ENCODE assay signal across 1 cellular context in genomic region chr6:161406633-161407032, GRCh38.
TF ChIP-seq lines count a peak whose summit lies in the region.

No MANE protein-coding gene starts in this region.

TF ChIP-seq in K562, 482 proteins besides CTCF, POLR2A, EP300 and RAD21 (continued from another document and continues in another):
- TF ChIP-seq ATF3 (IDR thresholded peaks at IDR 0.05) = peak; percentile 70
- TF ChIP-seq ATF3 (CRISPR knock-in tag; conservative IDR thresholded peaks at IDR 0.05) = no peak
- no peak for TF ChIP-seq ZBTB17 (CRISPR knock-in tag; IDR thresholded peaks at IDR 0.05)
- no peak for TF ChIP-seq HBP1 (CRISPR knock-in tag; IDR thresholded peaks at IDR 0.05)
- TF ChIP-seq ZNF174 (CRISPR knock-in tag; IDR thresholded peaks at IDR 0.05) = no peak
- no peak for TF ChIP-seq CREB1 (IDR thresholded peaks at IDR 0.05)
- TF ChIP-seq CREB1 (CRISPR knock-in tag; IDR thresholded peaks at IDR 0.05) = no peak
- TF ChIP-seq MEIS2 (IDR thresholded peaks at IDR 0.05; ENCODE audit: partially characterized antibody) = peak; percentile 91
- TF ChIP-seq HDAC3 (IDR thresholded peaks at IDR 0.05; ENCODE audit: borderline replicate concordance, partially characterized antibody) = no peak
- TF ChIP-seq JUND (IDR thresholded peaks at IDR 0.05; ENCODE audit: borderline replicate concordance, low read depth, low read length) = no peak
- peak; percentile 46; the same call in 2 of the 3 replicates for TF ChIP-seq JUND (tag; IDR thresholded peaks at IDR 0.05; ENCODE audit: borderline replicate concordance, low read depth, low read length)
- TF ChIP-seq KLF6 (CRISPR knock-in tag; IDR thresholded peaks at IDR 0.05; ENCODE audit: borderline replicate concordance) = no peak
- TF ChIP-seq HDAC2 (IDR thresholded peaks at IDR 0.05) = peak; percentile 99
- no peak for TF ChIP-seq ZNF311 (CRISPR knock-in tag; IDR thresholded peaks at IDR 0.05)
- no peak for TF ChIP-seq MGA (IDR thresholded peaks at IDR 0.05)
- peak in 1 of 2 experiments; percentile 66; a peak in 1 of 4 replicates for TF ChIP-seq MLLT1 (IDR thresholded peaks at IDR 0.05)
- TF ChIP-seq BCLAF1 (IDR thresholded peaks at IDR 0.05; ENCODE audit: borderline replicate concordance in 1 of 2, control insufficient read depth in 1 of 2, low read depth in 2 of 2, low read length in 1 of 2) = no peak
- no peak for TF ChIP-seq SLC30A9 (CRISPR knock-in tag; IDR thresholded peaks at IDR 0.05)
- TF ChIP-seq ZNF3 (CRISPR knock-in tag; IDR thresholded peaks at IDR 0.05) = no peak
- TF ChIP-seq CBFA2T2 (conservative IDR thresholded peaks at IDR 0.05) = 0 out of 2 replicates have a peak, but pooled peaks have one; percentile 26
- no peak for TF ChIP-seq RBM17 (IDR thresholded peaks at IDR 0.05; ENCODE audit: borderline replicate concordance, low read depth, low read length)
- peak; percentile 84 for TF ChIP-seq CEBPB (tag; IDR thresholded peaks at IDR 0.05)
- TF ChIP-seq ATF6 (CRISPR knock-in tag; IDR thresholded peaks at IDR 0.05) = no peak
- no peak for TF ChIP-seq U2AF2 (optimal IDR thresholded peaks at IDR 0.05; ENCODE audit: low read depth, low read length)
- TF ChIP-seq C11orf30 (IDR thresholded peaks at IDR 0.05; ENCODE audit: low read depth) = peak; percentile 66; the same call in 1 of the 2 replicates
- TF ChIP-seq MNT (conservative IDR thresholded peaks at IDR 0.05) = peak in 1 of 2 experiments; percentile 62; a peak in 2 of 4 replicates
- no peak for TF ChIP-seq ZNF408 (CRISPR knock-in tag; IDR thresholded peaks at IDR 0.05; ENCODE audit: low read depth)
- no peak for TF ChIP-seq NFE2L1 (tag; IDR thresholded peaks at IDR 0.05; ENCODE audit: borderline replicate concordance, low read depth)
- no peak for TF ChIP-seq ZNF740 (CRISPR knock-in tag; IDR thresholded peaks at IDR 0.05)
- TF ChIP-seq ZNF740 (tag; IDR thresholded peaks at IDR 0.05) = no peak
- TF ChIP-seq TEAD2 (tag; IDR thresholded peaks at IDR 0.05) = peak; percentile 88
- TF ChIP-seq MAFK (IDR thresholded peaks at IDR 0.05; ENCODE audit: low read length) = peak; percentile 43; the same call in 1 of the 2 replicates
- peak; percentile 86 for TF ChIP-seq ZNF316 (IDR thresholded peaks at IDR 0.05)
- TF ChIP-seq NR4A1 (CRISPR knock-in tag; IDR thresholded peaks at IDR 0.05) = no peak
- TF ChIP-seq NR4A1 (tag; IDR thresholded peaks at IDR 0.05) = peak; percentile 20; the same call in 1 of the 2 replicates
- no peak for TF ChIP-seq EWSR1 (IDR thresholded peaks at IDR 0.05; ENCODE audit: borderline replicate concordance, low read depth, partially characterized antibody)
- no peak for TF ChIP-seq CREM (IDR thresholded peaks at IDR 0.05; ENCODE audit: low read depth)
